ENCODE assay signal across 12 cellular contexts in the genomic region with DNA sequence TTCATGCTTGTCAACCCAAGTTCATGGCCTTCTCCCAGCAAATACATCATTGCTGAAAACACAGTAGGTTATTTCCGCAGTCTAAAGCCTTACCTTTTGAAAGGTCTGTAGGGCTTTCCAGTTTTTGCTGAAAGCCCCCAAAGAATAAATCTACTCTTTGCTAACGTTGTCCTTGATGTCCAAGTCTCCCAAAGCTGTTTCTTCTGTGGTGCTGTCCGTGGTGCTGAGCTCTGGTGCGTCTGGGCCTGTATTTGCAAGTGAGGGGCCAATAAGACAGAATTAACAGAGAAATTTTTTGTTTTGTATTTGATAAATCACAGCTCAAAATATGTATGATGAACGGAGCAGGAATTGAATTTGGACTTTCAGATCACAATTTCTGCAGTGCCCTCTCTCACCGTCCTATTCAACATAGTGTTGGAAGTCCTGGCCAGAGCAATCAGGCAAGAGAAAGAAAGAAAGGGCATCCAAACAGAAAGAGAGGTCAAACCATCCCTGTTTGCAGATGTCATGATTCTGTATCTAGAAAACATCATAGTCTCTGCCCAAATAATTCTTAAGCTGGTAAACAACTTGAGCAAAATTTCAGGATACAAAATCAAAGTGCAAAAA. TPM values are rescaled to one million over a fixed set of nuclear protein-coding genes. Genes with fewer than 3 reads are reported as not detected.
A peak's percentile ranks its signal among the peaks of the same experiment; 100 is the strongest.
DNase-seq lines count a peak whose midpoint lies in the region; ATAC-seq, FAIRE-seq and TF ChIP-seq lines count a peak whose summit lies in the region.
"Had no signal": no experiment of that assay in that cellular context is flagged by ENCODE, and none has a peak within 500 bp of the region (broad histone marks: within the 10 kb centered on the region; RNA-seq: fewer than 3 reads in every experiment).

No MANE protein-coding gene starts in this region.

- no peaks in the 10 kb centered on the region for H3K4me1 ChIP-seq in small intestine (ENCODE audit: control insufficient read depth in 2 of 2, insufficient read depth in 1 of 2, low read depth in 1 of 2, low read length in 1 of 2)
- H3K4me1 ChIP-seq: BLaER1 had no signal

- H3K4me3 Mint-ChIP-seq in activated T-helper 1 cell treated with anti-CD3 and anti-CD28 coated beads, Interleukin-12 subunit alpha, Interleukin-12 subunit beta, Interleukin-2, Interleukin-4 antibody, amounts not matched to agents 30 ng/mL and 10 ng/mL and 1 ng/mL, durations not matched to agents 14 hours and 24 hours and 36 hours, result no peak overlapping the region
- H3K4me3 Mint-ChIP-seq: dendritic cell treated with granulocyte-macrophage colony-stimulating factor and Interleukin-4, amounts not matched to agents 40 ng/mL and 50 ng/mL, for 4 days had no signal

- no peaks in the 10 kb centered on the region for H3K27me3 ChIP-seq in small intestine (ENCODE audit: control insufficient read depth in 2 of 2, insufficient read depth in 2 of 2, low read length in 2 of 2)
- H3K27me3 ChIP-seq: BLaER1 had no signal

- peak; percentile 34 for DNase-seq in stimulated activated CD4-positive, alpha-beta T cell treated with anti-CD3 and anti-CD28 coated beads, Interleukin-15, amount 100 ng/mL, for 24 hours
- no peak for DNase-seq in stimulated activated CD4-positive, alpha-beta T cell treated with anti-CD3 and anti-CD28 coated beads, Interleukin-4, amount 100 ng/mL, for 24 hours
- DNase-seq in UCSD-AML1 (lab: John Stamatoyannopoulos, UW; ENCODE audit: unreplicated experiment) (peak; percentile 25), fibroblast of villous mesenchyme (ENCODE audit: low read depth) (peak; percentile 28), C1 segment of cervical spinal cord (lab: John Stamatoyannopoulos, UW) (no peak), small intestine (no peak)
- no peak for DNase-seq in activated T-helper 1 cell treated with anti-CD3 and anti-CD28 coated beads, Interleukin-12 subunit alpha, Interleukin-12 subunit beta, Interleukin-2, Interleukin-4 antibody, amounts not matched to agents 30 ng/mL and 10 ng/mL and 1 ng/mL, durations not matched to agents 14 hours and 24 hours and 36 hours (ENCODE audit: low spot score)
- DNase-seq: nucleus accumbens had no signal

- 26 to 35% (median 28%) methylated on average over 6 of the region's 6 CpGs for WGBS in small intestine, 3 donors

- no peaks in the 10 kb centered on the region for H3K4me1 Mint-ChIP-seq in activated T-helper 1 cell treated with anti-CD3 and anti-CD28 coated beads, Interleukin-12 subunit alpha, Interleukin-12 subunit beta, Interleukin-2, Interleukin-4 antibody, amounts not matched to agents 30 ng/mL and 10 ng/mL and 1 ng/mL, durations not matched to agents 14 hours and 24 hours and 36 hours (ENCODE audit: low read depth)

- intact Hi-C loops in activated T-helper 1 cell treated with anti-CD3 and anti-CD28 coated beads, Interleukin-12 subunit alpha, Interleukin-12 subunit beta, Interleukin-2, Interleukin-4 antibody, amounts not matched to agents 30 ng/mL and 10 ng/mL and 1 ng/mL, durations not matched to agents 14 hours and 24 hours and 36 hours (cut with micrococcal nuclease), result loop anchor here (5.0 kb wide), 1 partner anchor 49 kb away; no protein-coding TSS in a partner anchor

- ATAC-seq in HG03565 (IDR thresholded peaks at IDR 0.05; ENCODE audit: unreplicated experiment), result no peak

- no peak for FAIRE-seq in small intestine (lab: Jason Lieb, UNC)
- FAIRE-seq: GM12892 had no signal

- H3K36me3 Mint-ChIP-seq in activated T-helper 1 cell treated with anti-CD3 and anti-CD28 coated beads, Interleukin-12 subunit alpha, Interleukin-12 subunit beta, Interleukin-2, Interleukin-4 antibody, amounts not matched to agents 30 ng/mL and 10 ng/mL and 1 ng/mL, durations not matched to agents 14 hours and 24 hours and 36 hours (ENCODE audit: low read depth), result no peaks in the 10 kb centered on the region

- H3K27ac Mint-ChIP-seq in activated T-helper 1 cell treated with anti-CD3 and anti-CD28 coated beads, Interleukin-12 subunit alpha, Interleukin-12 subunit beta, Interleukin-2, Interleukin-4 antibody, amounts not matched to agents 30 ng/mL and 10 ng/mL and 1 ng/mL, durations not matched to agents 14 hours and 24 hours and 36 hours, result no peak overlapping the region
- H3K27ac Mint-ChIP-seq: dendritic cell treated with granulocyte-macrophage colony-stimulating factor and Interleukin-4, amounts not matched to agents 40 ng/mL and 50 ng/mL, for 4 days had no signal

- no peaks in the 10 kb centered on the region for H3K36me3 ChIP-seq in small intestine (ENCODE audit: control insufficient read depth in 2 of 2, insufficient read depth in 2 of 2, low read length in 2 of 2)
- H3K36me3 ChIP-seq: BLaER1 had no signal

- peaks cover 4% of the 10 kb centered on the region for H3K27me3 Mint-ChIP-seq in activated T-helper 1 cell treated with anti-CD3 and anti-CD28 coated beads, Interleukin-12 subunit alpha, Interleukin-12 subunit beta, Interleukin-2, Interleukin-4 antibody, amounts not matched to agents 30 ng/mL and 10 ng/mL and 1 ng/mL, durations not matched to agents 14 hours and 24 hours and 36 hours (ENCODE audit: insufficient read depth)

- no peaks in the 10 kb centered on the region for H3K9me3 Mint-ChIP-seq in activated T-helper 1 cell treated with anti-CD3 and anti-CD28 coated beads, Interleukin-12 subunit alpha, Interleukin-12 subunit beta, Interleukin-2, Interleukin-4 antibody, amounts not matched to agents 30 ng/mL and 10 ng/mL and 1 ng/mL, durations not matched to agents 14 hours and 24 hours and 36 hours
- H3K9me3 Mint-ChIP-seq: dendritic cell treated with granulocyte-macrophage colony-stimulating factor and Interleukin-4, amounts not matched to agents 40 ng/mL and 50 ng/mL, for 4 days had no signal

- no peaks in the 10 kb centered on the region for H3K9me3 ChIP-seq in small intestine (ENCODE audit: control insufficient read depth, low read depth)
- H3K9me3 ChIP-seq: BLaER1 had no signal

- H3K4me3 ChIP-seq in fibroblast of villous mesenchyme (ENCODE audit: low read depth, low read length) (no peak overlapping the region), small intestine (ENCODE audit: low read depth in 1 of 2, low read length in 2 of 2) (no peak overlapping the region)
- H3K4me3 ChIP-seq: BLaER1 had no signal

- no peak for TF ChIP-seq CTCF in fibroblast of villous mesenchyme (IDR thresholded peaks at IDR 0.05; ENCODE audit: insufficient read depth, low read depth, low read length)

- H3K27ac ChIP-seq in small intestine (ENCODE audit: low read depth in 1 of 2, low read length in 1 of 2), result no peak overlapping the region
- H3K27ac ChIP-seq: BLaER1 had no signal

RNA-seq across cellular contexts. Expression of gene LGALS16, which starts 9.8 kb away (rescaled TPM):
- not detected in 2 replicates for total RNA-seq in fibroblast of villous mesenchyme
- not detected for polyA plus RNA-seq in small intestine
- not detected in 2 replicates for total RNA-seq in activated T-helper 1 cell treated with anti-CD3 and anti-CD28 coated beads, Interleukin-12 subunit alpha, Interleukin-12 subunit beta, Interleukin-2, Interleukin-4 antibody, amounts not matched to agents 30 ng/mL and 10 ng/mL and 1 ng/mL, durations not matched to agents 14 hours and 24 hours and 36 hours

RNA-seq across cellular contexts. Expression of gene LGALS13, which starts 43.6 kb away (rescaled TPM):
- not detected in 2 replicates for total RNA-seq in fibroblast of villous mesenchyme
- polyA plus RNA-seq in small intestine, result not detected
- total RNA-seq in activated T-helper 1 cell treated with anti-CD3 and anti-CD28 coated beads, Interleukin-12 subunit alpha, Interleukin-12 subunit beta, Interleukin-2, Interleukin-4 antibody, amounts not matched to agents 30 ng/mL and 10 ng/mL and 1 ng/mL, durations not matched to agents 14 hours and 24 hours and 36 hours, result not detected in 2 replicates

RNA-seq across cellular contexts. Expression of gene LGALS14, which starts 58.4 kb away (rescaled TPM):
- not detected in 2 replicates for total RNA-seq in fibroblast of villous mesenchyme
- not detected for polyA plus RNA-seq in small intestine
- total RNA-seq in activated T-helper 1 cell treated with anti-CD3 and anti-CD28 coated beads, Interleukin-12 subunit alpha, Interleukin-12 subunit beta, Interleukin-2, Interleukin-4 antibody, amounts not matched to agents 30 ng/mL and 10 ng/mL and 1 ng/mL, durations not matched to agents 14 hours and 24 hours and 36 hours, result 0.56 TPM in 1 of 2 replicates, not detected in the other

Comparison
In these comparisons a context has a peak if more than half of its experiments do, and no peak if none do; other contexts are left out.
1. DNase-seq: peak in stimulated activated CD4-positive, alpha-beta T cell treated with anti-CD3 and anti-CD28 coated beads, Interleukin-15, amount 100 ng/mL, for 24 hours (single experiment), UCSD-AML1 (single experiment) and fibroblast of villous mesenchyme (single experiment); none in stimulated activated CD4-positive, alpha-beta T cell treated with anti-CD3 and anti-CD28 coated beads, Interleukin-4, amount 100 ng/mL, for 24 hours (single experiment), C1 segment of cervical spinal cord (0 of 14), small intestine (single experiment) and activated T-helper 1 cell treated with anti-CD3 and anti-CD28 coated beads, Interleukin-12 subunit alpha, Interleukin-12 subunit beta, Interleukin-2, Interleukin-4 antibody, amounts not matched to agents 30 ng/mL and 10 ng/mL and 1 ng/mL, durations not matched to agents 14 hours and 24 hours and 36 hours (single experiment).